Comparison of ENCODE assay signal across 28 cellular contexts in genomic region chr19:45935267-45935666, GRCh38. TPM values are rescaled to one million over a fixed set of nuclear protein-coding genes. Genes with fewer than 3 reads are reported as not detected.
"Had no signal": no experiment of that assay in that cellular context is flagged by ENCODE, and none has a peak within 500 bp of the region (broad histone marks: within the 10 kb centered on the region; RNA-seq: fewer than 3 reads in every experiment).

No MANE protein-coding gene starts in this region.

- H3K27ac Mint-ChIP-seq: dendritic cell treated with granulocyte-macrophage colony-stimulating factor and Interleukin-4, amounts not matched to agents 40 ng/mL and 50 ng/mL, for 4 days; effector memory CD8-positive, alpha-beta T cell; immature natural killer cell; memory B cell; mesothelial cell of epicardium; nephron progenitor cell; stimulated activated naive B cell treated with anti-CD40 and anti-IgM and Interleukin-4, amounts not matched to agents 10 μg/mL and 1 μg/mL and 100 μg/mL, for 72 hours; stimulated activated naive CD8-positive, alpha-beta T cell treated with anti-CD3 and anti-CD28 coated beads, Interleukin-15, amount 100 ng/mL, for 72 hours had no signal

- H3K4me1 ChIP-seq: gastroesophageal sphincter, left ventricle myocardium inferior, lower lobe of right lung, psoas muscle, testis, tibial nerve, upper lobe of right lung had no signal

- DNase-seq: effector memory CD8-positive, alpha-beta T cell; esophagus squamous epithelium; foreskin fibroblast; immature natural killer cell; left cardiac atrium; left ventricle myocardium inferior; lower lobe of right lung; nephron progenitor cell; stimulated activated CD4-positive, alpha-beta T cell treated with anti-CD3 and anti-CD28 coated beads, Interleukin-2, amount 100 ng/mL, for 24 hours; stimulated activated CD4-positive, alpha-beta T cell treated with anti-CD3 and anti-CD28 coated beads, Interleukin-4, amount 100 ng/mL, for 4 hours; stimulated activated naive B cell treated with anti-CD40 and anti-IgM and Interleukin-4, amounts not matched to agents 10 μg/mL and 1 μg/mL and 100 μg/mL, for 72 hours; stimulated activated naive CD8-positive, alpha-beta T cell treated with anti-CD3 and anti-CD28 coated beads, Interleukin-15, amount 100 ng/mL, for 72 hours; testis; upper lobe of right lung had no signal

- H3K9me3 Mint-ChIP-seq: dendritic cell treated with granulocyte-macrophage colony-stimulating factor and Interleukin-4, amounts not matched to agents 40 ng/mL and 50 ng/mL, for 4 days; effector memory CD8-positive, alpha-beta T cell; memory B cell; mesothelial cell of epicardium; nephron progenitor cell had no signal

- H3K4me3 ChIP-seq: esophagus squamous epithelium, gastroesophageal sphincter, left ventricle myocardium inferior, lower lobe of right lung, psoas muscle, testis, tibial nerve, upper lobe of right lung had no signal

- H3K36me3 Mint-ChIP-seq: immature natural killer cell; memory B cell; mesothelial cell of epicardium; stimulated activated naive B cell treated with anti-CD40 and anti-IgM and Interleukin-4, amounts not matched to agents 10 μg/mL and 1 μg/mL and 100 μg/mL, for 72 hours had no signal

- ATAC-seq: effector memory CD8-positive, alpha-beta T cell; gastroesophageal sphincter; left cardiac atrium; lower lobe of right lung; psoas muscle; sciatic nerve; stimulated activated naive B cell treated with anti-CD40 and anti-IgM and Interleukin-4, amounts not matched to agents 10 μg/mL and 1 μg/mL and 100 μg/mL, for 72 hours; stimulated activated naive CD8-positive, alpha-beta T cell treated with anti-CD3 and anti-CD28 coated beads, Interleukin-15, amount 100 ng/mL, for 72 hours; upper lobe of right lung had no signal

- H3K27ac ChIP-seq: esophagus squamous epithelium, gastroesophageal sphincter, left ventricle myocardium inferior, lower lobe of right lung, neutrophil, psoas muscle, testis, tibial nerve, upper lobe of right lung had no signal

- H3K4me1 Mint-ChIP-seq: memory B cell; mesothelial cell of epicardium; nephron progenitor cell; stimulated activated naive B cell treated with anti-CD40 and anti-IgM and Interleukin-4, amounts not matched to agents 10 μg/mL and 1 μg/mL and 100 μg/mL, for 72 hours had no signal

- FAIRE-seq: colon, keratinocyte had no signal

- H3K9me3 ChIP-seq: esophagus squamous epithelium, left ventricle myocardium inferior, lower lobe of right lung, psoas muscle, testis, tibial nerve, upper lobe of right lung had no signal

- H3K4me3 Mint-ChIP-seq: dendritic cell treated with granulocyte-macrophage colony-stimulating factor and Interleukin-4, amounts not matched to agents 40 ng/mL and 50 ng/mL, for 4 days; effector memory CD8-positive, alpha-beta T cell; immature natural killer cell; memory B cell; mesothelial cell of epicardium; nephron progenitor cell; stimulated activated naive B cell treated with anti-CD40 and anti-IgM and Interleukin-4, amounts not matched to agents 10 μg/mL and 1 μg/mL and 100 μg/mL, for 72 hours; stimulated activated naive CD8-positive, alpha-beta T cell treated with anti-CD3 and anti-CD28 coated beads, Interleukin-15, amount 100 ng/mL, for 72 hours had no signal

RNA-seq across cellular contexts. Expression of gene NANOS2, which starts 20.7 kb away (rescaled TPM):
- total RNA-seq: epithelial cell of proximal tubule, esophagus squamous epithelium, gastroesophageal sphincter, left cardiac atrium, left ventricle myocardium inferior, lower lobe of right lung, mesothelial cell of epicardium, osteoblast, psoas muscle, sciatic nerve, skeletal muscle tissue, subcutaneous adipose tissue, tibial nerve, upper lobe of right lung had no signal
- polyA plus RNA-seq: immature natural killer cell, keratinocyte, psoas muscle had no signal

RNA-seq across cellular contexts. Expression of gene NOVA2, which starts 38.4 kb away (rescaled TPM):
- total RNA-seq: epithelial cell of proximal tubule, osteoblast had no signal
- polyA plus RNA-seq: immature natural killer cell, keratinocyte had no signal
